ENCODE assay signal across 19 cellular contexts in genomic region chr6:107973594-107973993, GRCh38.
"Had no signal": no experiment of that assay in that cellular context is flagged by ENCODE, and none has a peak within 500 bp of the region (broad histone marks: within the 10 kb centered on the region; RNA-seq: fewer than 3 reads in every experiment).

No MANE protein-coding gene starts in this region.

- H3K9me3 ChIP-seq: SK-N-SH, stomach, testis had no signal

- H3K36me3 ChIP-seq: brain microvascular endothelial cell, stomach had no signal

- H3K27me3 ChIP-seq: brain microvascular endothelial cell, stomach, testis had no signal

- H3K27ac ChIP-seq: brain microvascular endothelial cell, stomach, testis had no signal

- ATAC-seq: activated naive CD4-positive, alpha-beta T cell treated with anti-CD3 and anti-CD28 coated beads, Interleukin-2, amount 50 U/mL, for 72 hours; sciatic nerve; T-cell had no signal

- H3K9ac ChIP-seq: SK-N-SH had no signal

- H3K36me3 Mint-ChIP-seq: activated naive CD4-positive, alpha-beta T cell treated with anti-CD3 and anti-CD28 coated beads, Interleukin-2, amount 50 U/mL, for 72 hours; T-cell had no signal

- DNase-seq: activated CD4-positive, alpha-beta memory T cell treated with anti-CD3 and anti-CD28 coated beads, Interleukin-2, amount 10 ng/mL, durations not matched to agents 7 days and 5 days; activated CD4-positive, alpha-beta T cell treated with anti-CD3 and anti-CD28 coated beads for 1 hour; activated CD8-positive, alpha-beta memory T cell treated with anti-CD3 and anti-CD28 coated beads, Interleukin-2, amount 50 U/mL, for 4 hours; activated gamma-delta T cell; activated T-cell treated with anti-CD3 and anti-CD28 coated beads, Interleukin-2, amount 50 U/mL, for 48 hours; amygdala; brain microvascular endothelial cell; cerebellar nuclear complex; dermis blood vessel endothelial cell; hippocampal formation; SK-N-SH; stimulated activated CD4-positive, alpha-beta T cell treated with anti-CD3 and anti-CD28 coated beads, Interleukin-1b, Interleukin-23, amount 100 ng/mL, for 48 hours; stomach; T-cell; T-helper 9 cell; testis had no signal

- H3K27ac Mint-ChIP-seq: activated CD4-positive, alpha-beta memory T cell treated with anti-CD3 and anti-CD28 coated beads, Interleukin-2, amount 10 ng/mL, durations not matched to agents 7 days and 5 days; activated naive CD4-positive, alpha-beta T cell treated with anti-CD3 and anti-CD28 coated beads, Interleukin-2, amount 50 U/mL, for 72 hours; T-cell had no signal

- H3K9me3 Mint-ChIP-seq: activated CD4-positive, alpha-beta memory T cell treated with anti-CD3 and anti-CD28 coated beads, Interleukin-2, amount 10 ng/mL, durations not matched to agents 7 days and 5 days; activated naive CD4-positive, alpha-beta T cell treated with anti-CD3 and anti-CD28 coated beads, Interleukin-2, amount 50 U/mL, for 72 hours; neural crest cell; T-cell had no signal

- H3K4me3 Mint-ChIP-seq: activated CD4-positive, alpha-beta memory T cell treated with anti-CD3 and anti-CD28 coated beads, Interleukin-2, amount 10 ng/mL, durations not matched to agents 7 days and 5 days; neural crest cell; T-cell had no signal

- H3K4me3 ChIP-seq: stomach, testis had no signal

- H3K4me2 ChIP-seq: SK-N-SH had no signal
